Comparison of ENCODE assay signal across 18 cellular contexts in genomic region chr1:58769809-58770345, GRCh38. TPM values are rescaled to one million over a fixed set of nuclear protein-coding genes. Genes with fewer than 3 reads are reported as not detected.
DNase-seq lines count a peak whose midpoint lies in the region; ATAC-seq and TF ChIP-seq lines count a peak whose summit lies in the region.
"Had no signal": no experiment of that assay in that cellular context is flagged by ENCODE, and none has a peak within 500 bp of the region (broad histone marks: within the 10 kb centered on the region; RNA-seq: fewer than 3 reads in every experiment).

No MANE protein-coding gene starts in this region.

- no peak overlapping the region for H3K14ac ChIP-seq in mesenchymal stem cell (ENCODE audit: low read length in 2 of 2)

- no peak overlapping the region for H3K23ac ChIP-seq in mesenchymal stem cell (ENCODE audit: low read length in 2 of 2)

- H3K27me3 ChIP-seq in mesenchymal stem cell (ENCODE audit: control insufficient read depth in 1 of 2, insufficient read depth in 1 of 2, low read length in 2 of 2) = no peaks in the 10 kb centered on the region
- H3K27me3 ChIP-seq: heart right ventricle, vagina had no signal

- no peak overlapping the region for H4K8ac ChIP-seq in mesenchymal stem cell (ENCODE audit: low read length)

- no peaks in the 10 kb centered on the region for H3K36me3 ChIP-seq in mesenchymal stem cell (ENCODE audit: control insufficient read depth in 1 of 2, insufficient read depth in 2 of 2, low read depth in 1 of 2, low read length in 2 of 2)
- H3K36me3 ChIP-seq: heart right ventricle, spleen, thoracic aorta, vagina had no signal

- ATAC-seq in HG02885 (IDR thresholded peaks at IDR 0.05; ENCODE audit: poor library complexity, unreplicated experiment) = peak; percentile 52
- ATAC-seq in GM21515 (IDR thresholded peaks at IDR 0.05; ENCODE audit: unreplicated experiment) = no peak
- no peak for ATAC-seq in WTC11
- no peak for ATAC-seq in activated naive CD4-positive, alpha-beta T cell treated with anti-CD3 and anti-CD28 coated beads, Interleukin-2, amount 50 U/mL, for 72 hours
- ATAC-seq: activated CD4-positive, CD25-positive, alpha-beta regulatory T cell treated with anti-CD3 and anti-CD28 coated beads, Interleukin-2, amount 50 U/mL, for 24 hours had no signal

- POLR2A ChIA-PET in WTC11 (lab: Charles Lee) = no interaction called here

- TF ChIP-seq CTCF in GM12865 (IDR thresholded peaks at IDR 0.05; ENCODE audit: insufficient read depth, low read depth, low read length, missing control alignments) = no peak
- no peak for TF ChIP-seq CTCF in brain (conservative IDR thresholded peaks at IDR 0.05)
- TF ChIP-seq CTCF in WTC11 (IDR thresholded peaks at IDR 0.05) = no peak

- peak overlapping the region; percentile 17 for H3K4me2 ChIP-seq in mesenchymal stem cell (ENCODE audit: low read length, poor library complexity, severe bottlenecking)

- peak overlapping the region; percentile 57 for H3K9ac ChIP-seq in mesenchymal stem cell (ENCODE audit: low read length)

- WGBS in mesenchymal stem cell = 88% methylated on average over 9 of the region's 9 CpGs

- H3K4me1 Mint-ChIP-seq in brain = peaks cover 25% of the 10 kb centered on the region
- H3K4me1 Mint-ChIP-seq in WTC11 = peaks cover 12% of the 10 kb centered on the region

- H2AK5ac ChIP-seq in mesenchymal stem cell (ENCODE audit: low read length, severe bottlenecking) = no peak overlapping the region

- no peak overlapping the region for H3K4me3 ChIP-seq in GM12865 (ENCODE audit: low read depth, low read length)
- no peak overlapping the region for H3K4me3 ChIP-seq in mesenchymal stem cell (ENCODE audit: insufficient read depth in 1 of 2, low read depth in 1 of 2, low read length in 2 of 2)
- H3K4me3 ChIP-seq: heart right ventricle, spleen, thoracic aorta, vagina had no signal

- no peak overlapping the region for H3K18ac ChIP-seq in mesenchymal stem cell (ENCODE audit: low read depth in 1 of 2, low read length in 2 of 2)

- no peak overlapping the region for H3K27ac ChIP-seq in mesenchymal stem cell (ENCODE audit: low read length, poor library complexity, severe bottlenecking)
- H3K27ac ChIP-seq: heart right ventricle, spleen, vagina had no signal

- H3K4me3 Mint-ChIP-seq in brain (peak overlapping the region in 1 of 5 experiments; percentile 46), WTC11 (no peak overlapping the region)
- H3K4me3 Mint-ChIP-seq: activated naive CD4-positive, alpha-beta T cell treated with anti-CD3 and anti-CD28 coated beads, Interleukin-2, amount 10 ng/mL, durations not matched to agents 7 days and 5 days; mesothelial cell of epicardium; stimulated activated naive CD8-positive, alpha-beta T cell treated with anti-CD3 and anti-CD28 coated beads, Interleukin-15, Interleukin-2, amounts not matched to agents 100 ng/mL and 50 ng/mL, for 24 hours had no signal

- H3K27me3 Mint-ChIP-seq in brain = peaks cover 5% of the 10 kb centered on the region
- no peaks in the 10 kb centered on the region; the same call in 1 of the 2 replicates for H3K27me3 Mint-ChIP-seq in WTC11 (ENCODE audit: low read depth)
- H3K27me3 Mint-ChIP-seq: stimulated activated naive CD8-positive, alpha-beta T cell treated with anti-CD3 and anti-CD28 coated beads, Interleukin-15, Interleukin-2, amounts not matched to agents 100 ng/mL and 50 ng/mL, for 24 hours had no signal

- H3K36me3 Mint-ChIP-seq in brain = no peaks in the 10 kb centered on the region
- H3K36me3 Mint-ChIP-seq in WTC11 = no peaks in the 10 kb centered on the region
- H3K36me3 Mint-ChIP-seq in activated naive CD4-positive, alpha-beta T cell treated with anti-CD3 and anti-CD28 coated beads, Interleukin-2, amount 50 U/mL, for 72 hours = no peaks in the 10 kb centered on the region
- H3K36me3 Mint-ChIP-seq: activated naive CD4-positive, alpha-beta T cell treated with anti-CD3 and anti-CD28 coated beads, Interleukin-2, amount 10 ng/mL, durations not matched to agents 7 days and 5 days; mesothelial cell of epicardium had no signal

- no peak overlapping the region for H3K4ac ChIP-seq in mesenchymal stem cell (ENCODE audit: low read depth in 1 of 2, low read length in 2 of 2)

- no peak overlapping the region for H4K91ac ChIP-seq in mesenchymal stem cell (ENCODE audit: low read length)

- H3K9me3 Mint-ChIP-seq in brain = peaks cover 0 to 7% (median 0%) of the 10 kb centered on the region in 5 experiments
- peaks cover 4% of the 10 kb centered on the region; the same call in 1 of the 2 replicates for H3K9me3 Mint-ChIP-seq in WTC11
- H3K9me3 Mint-ChIP-seq in activated naive CD4-positive, alpha-beta T cell treated with anti-CD3 and anti-CD28 coated beads, Interleukin-2, amount 50 U/mL, for 72 hours = no peaks in the 10 kb centered on the region
- H3K9me3 Mint-ChIP-seq: activated naive CD4-positive, alpha-beta T cell treated with anti-CD3 and anti-CD28 coated beads, Interleukin-2, amount 10 ng/mL, durations not matched to agents 7 days and 5 days; mesothelial cell of epicardium; stimulated activated naive CD8-positive, alpha-beta T cell treated with anti-CD3 and anti-CD28 coated beads, Interleukin-15, Interleukin-2, amounts not matched to agents 100 ng/mL and 50 ng/mL, for 24 hours had no signal

- DNase-seq in GM12865 (ENCODE audit: low read depth) = peak; percentile 51
- DNase-seq in mesenchymal stem cell = no peak
- no peak for DNase-seq in dermis blood vessel endothelial cell
- no peak for DNase-seq in WTC11 (ENCODE audit: low spot score)
- no peak for DNase-seq in activated naive CD4-positive, alpha-beta T cell treated with anti-CD3 and anti-CD28 coated beads, Interleukin-2, amount 50 U/mL, for 72 hours (ENCODE audit: low spot score in 2 of 2)
- DNase-seq: NCI-H1048 had no signal

- peak overlapping the region in 4 of 5 experiments; percentile 33 to 84 (median 70) for H3K27ac Mint-ChIP-seq in brain
- H3K27ac Mint-ChIP-seq in WTC11 = no peak overlapping the region
- H3K27ac Mint-ChIP-seq in activated naive CD4-positive, alpha-beta T cell treated with anti-CD3 and anti-CD28 coated beads, Interleukin-2, amount 50 U/mL, for 72 hours = no peak overlapping the region
- H3K27ac Mint-ChIP-seq: activated naive CD4-positive, alpha-beta T cell treated with anti-CD3 and anti-CD28 coated beads, Interleukin-2, amount 10 ng/mL, durations not matched to agents 7 days and 5 days; mesothelial cell of epicardium; progenitor cell of endocrine pancreas; stimulated activated naive CD8-positive, alpha-beta T cell treated with anti-CD3 and anti-CD28 coated beads, Interleukin-15, Interleukin-2, amounts not matched to agents 100 ng/mL and 50 ng/mL, for 24 hours had no signal

- H3K9me3 ChIP-seq in mesenchymal stem cell (ENCODE audit: control insufficient read depth, low read length) = no peaks in the 10 kb centered on the region
- H3K9me3 ChIP-seq: heart right ventricle, spleen, thoracic aorta, vagina had no signal

- H2BK12ac ChIP-seq in mesenchymal stem cell (ENCODE audit: low read length in 2 of 2) = no peak overlapping the region

- no peak overlapping the region for H2BK120ac ChIP-seq in mesenchymal stem cell (ENCODE audit: low read depth, low read length)

- no peak overlapping the region for H2BK15ac ChIP-seq in mesenchymal stem cell (ENCODE audit: low read depth, poor library complexity, severe bottlenecking)

- H3K4me1 ChIP-seq in mesenchymal stem cell (ENCODE audit: control insufficient read depth, insufficient read depth, low read depth, low read length) = peaks cover 5% of the 10 kb centered on the region

- CTCF ChIA-PET in WTC11 (lab: Charles Lee) = no interaction called here

- no peak overlapping the region for H2BK5ac ChIP-seq in mesenchymal stem cell (ENCODE audit: low read depth, low read length, poor library complexity, severe bottlenecking)

- no peak overlapping the region for H2AFZ ChIP-seq in mesenchymal stem cell (ENCODE audit: low read depth, low read length)

- H3K79me1 ChIP-seq in mesenchymal stem cell (replicated peaks; ENCODE audit: low read length, poor library complexity, severe bottlenecking) = peaks cover 3% of the 10 kb centered on the region

TF ChIP-seq in WTC11, 78 proteins besides CTCF, POLR2A, EP300 and RAD21:
- TF ChIP-seq JUN (CRISPR knock-in tag; IDR thresholded peaks at IDR 0.05) (no peak), TEAD4 (CRISPR knock-in tag; IDR thresholded peaks at IDR 0.05) (no peak), ZNF138 (CRISPR knock-in tag; conservative IDR thresholded peaks at IDR 0.05) (no peak), FOXJ3 (CRISPR knock-in tag; IDR thresholded peaks at IDR 0.05; ENCODE audit: borderline replicate concordance) (no peak), ESRRA (CRISPR knock-in tag; IDR thresholded peaks at IDR 0.05; ENCODE audit: borderline replicate concordance) (no peak), ZNF416 (CRISPR knock-in tag; IDR thresholded peaks at IDR 0.05) (no peak)

RNA-seq across cellular contexts. Expression of gene JUN, which starts 14.0 kb away (rescaled TPM):
- 109 TPM for polyA plus RNA-seq in brain (ENCODE audit: insufficient read depth, low read depth, low replicate concordance)
- 118 TPM for polyA plus RNA-seq in mesenchymal stem cell (2013, experiment 1 of 2)
- polyA plus RNA-seq in mesenchymal stem cell (2013, experiment 2 of 2) = 114 TPM
- total RNA-seq in dermis blood vessel endothelial cell = 73.5 and 159 TPM in 2 replicates
- total RNA-seq in WTC11 (2021) = 15.9 to 22.1 TPM (median 21.4 TPM) in 3 replicates
- 10 to 100 TPM; 31.7 to 54.8 TPM for total RNA-seq in activated naive CD4-positive, alpha-beta T cell treated with anti-CD3 and anti-CD28 coated beads, Interleukin-2, amount 50 U/mL, for 72 hours

Comparison
In these comparisons a context has a peak if more than half of its experiments do, and no peak if none do; other contexts are left out.
1. H3K27ac Mint-ChIP-seq: peak in brain (4 of 5); none in WTC11 (single experiment) and activated naive CD4-positive, alpha-beta T cell treated with anti-CD3 and anti-CD28 coated beads, Interleukin-2, amount 50 U/mL, for 72 hours (0 of 2).